Comparison of ENCODE assay signal across 25 cellular contexts in the genomic region with DNA sequence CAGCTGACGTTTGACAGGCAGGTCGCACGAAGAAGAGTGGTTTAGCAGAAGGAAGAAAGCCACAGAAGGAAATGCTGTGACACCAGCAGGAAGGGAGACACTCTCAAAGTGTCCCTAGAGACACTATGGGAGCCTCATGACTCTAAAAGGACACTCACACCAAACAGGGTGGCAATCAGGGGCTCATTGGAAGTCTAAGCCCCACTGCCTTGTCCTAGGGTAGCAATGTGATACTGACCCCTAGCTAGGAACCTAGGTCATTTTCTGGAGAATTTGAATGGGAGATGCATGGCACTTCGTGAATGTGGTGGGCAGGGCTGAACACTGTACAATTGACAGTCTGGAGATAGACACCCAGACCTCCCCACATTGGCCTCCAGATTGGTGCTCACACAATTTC.
"Had no signal": no experiment of that assay in that cellular context is flagged by ENCODE, and none has a peak within 500 bp of the region (broad histone marks: within the 10 kb centered on the region; RNA-seq: fewer than 3 reads in every experiment).

No MANE protein-coding gene starts in this region.

- FAIRE-seq: endothelial cell of umbilical vein, kidney had no signal

- H3K4me1 ChIP-seq: thyroid gland, upper lobe of right lung had no signal

- H3K27ac ChIP-seq: ovary, skin epidermis, thyroid gland, upper lobe of right lung had no signal

- H3K9me3 ChIP-seq: ovary, thyroid gland, upper lobe of right lung had no signal

- DNase-seq: activated CD4-positive, alpha-beta memory T cell treated with anti-CD3 and anti-CD28 coated beads, Interleukin-2, amount 10 ng/mL, durations not matched to agents 7 days and 5 days; activated CD4-positive, alpha-beta T cell treated with anti-CD3 and anti-CD28 coated beads for 1 hour; activated CD4-positive, alpha-beta T cell treated with anti-CD3 and anti-CD28 coated beads, Interleukin-2, amount 10 ng/mL, durations not matched to agents 7 days and 5 days; activated CD8-positive, alpha-beta memory T cell treated with anti-CD3 and anti-CD28 coated beads, Interleukin-2, amount 50 U/mL, for 48 hours; activated gamma-delta T cell treated with Interleukin-2 at 50 U/mL for 16 hours; activated naive CD8-positive, alpha-beta T cell treated with anti-CD3 and anti-CD28 coated beads, Interleukin-2, amount 50 U/mL, for 24 hours; activated T-cell treated with anti-CD3 and anti-CD28 coated beads, Interleukin-2, amount 50 U/mL, for 24 hours; amygdala; caudate nucleus; cortex of kidney; head of caudate nucleus; hypothalamus; immature natural killer cell; kidney; left colon; mammary epithelial cell; ovary; stimulated activated CD4-positive, alpha-beta T cell treated with anti-CD3 and anti-CD28 coated beads, Interleukin-12 subunit alpha, Interleukin-12 subunit beta, amount 100 ng/mL, for 4 hours; stimulated activated CD4-positive, alpha-beta T cell treated with anti-CD3 and anti-CD28 coated beads, Interleukin-4, amount 100 ng/mL, for 1 hour; stimulated activated naive CD8-positive, alpha-beta T cell treated with anti-CD3 and anti-CD28 coated beads, Interleukin-15, amount 100 ng/mL, for 72 hours; T-helper 9 cell; thyroid gland; upper lobe of right lung had no signal

- H3K27me3 ChIP-seq: ovary, thyroid gland, upper lobe of right lung had no signal

- H3K36me3 ChIP-seq: ovary, thyroid gland, upper lobe of right lung had no signal

- H3K4me3 ChIP-seq: ovary, skin epidermis, thyroid gland, upper lobe of right lung had no signal
